1 cellular context compared by ENCODE assay signal in genomic region chr2:232576995-232577394, GRCh38.
TF ChIP-seq lines count a peak whose summit lies in the region.

No MANE protein-coding gene starts in this region.

TF ChIP-seq in IMR-90, 13 proteins besides CTCF, POLR2A, EP300 and RAD21 (continued from another document):
- TF ChIP-seq ELK1 (IDR thresholded peaks at IDR 0.05; ENCODE audit: borderline replicate concordance, low read depth, low read length) (no peak), CHD1 (IDR thresholded peaks at IDR 0.05; ENCODE audit: low read depth, low read length) (no peak), RCOR1 (IDR thresholded peaks at IDR 0.05; ENCODE audit: insufficient replicate concordance, low read length) (no peak), MAZ (IDR thresholded peaks at IDR 0.05; ENCODE audit: borderline replicate concordance, low read depth, low read length) (no peak), MAFK (IDR thresholded peaks at IDR 0.05; ENCODE audit: low read depth, low read length) (peak; percentile 62), BHLHE40 (IDR thresholded peaks at IDR 0.05; ENCODE audit: low read depth, low read length) (no peak), CEBPB (IDR thresholded peaks at IDR 0.05; ENCODE audit: low read depth, low read length) (peak; percentile 45; the same call in 1 of the 2 replicates)
